Comparison of ENCODE assay signal across 9 cellular contexts in genomic region chr5:172798422-172799215, GRCh38. TPM values are rescaled to one million over a fixed set of nuclear protein-coding genes. Genes with fewer than 3 reads are reported as not detected.
DNase-seq lines count a peak whose midpoint lies in the region; ATAC-seq and TF ChIP-seq lines count a peak whose summit lies in the region.
"Had no signal": no experiment of that assay in that cellular context is flagged by ENCODE, and none has a peak within 500 bp of the region (broad histone marks: within the 10 kb centered on the region; RNA-seq: fewer than 3 reads in every experiment).

No MANE protein-coding gene starts in this region.

- H3K36me3 ChIP-seq in Panc1 (ENCODE audit: control insufficient read depth, insufficient read depth, low read length), result no peaks in the 10 kb centered on the region
- no peaks in the 10 kb centered on the region for H3K36me3 ChIP-seq in BE2C

- H3K9me3 ChIP-seq in Panc1 (ENCODE audit: control insufficient read depth, insufficient read depth, low read depth, low read length), result no peaks in the 10 kb centered on the region
- H3K9me3 ChIP-seq in BE2C, result no peaks in the 10 kb centered on the region

- CTCF ChIA-PET in Panc1 (lab: Charles Lee), result no interaction called here

- no peak for TF ChIP-seq CTCF in Panc1 (IDR thresholded peaks at IDR 0.05)
- no peak for TF ChIP-seq CTCF in BE2C (IDR thresholded peaks at IDR 0.05; ENCODE audit: low read depth, low read length)

- DNase-seq in Daoy (ENCODE audit: low read depth) (peak; percentile 83), Panc1 (ENCODE audit: low read depth, low spot score) (no peak), renal cortical epithelial cell (ENCODE audit: low read depth) (peak; percentile 95), BE2C (no peak)
- no peak for DNase-seq in effector CD8-positive, alpha-beta T cell (lab: John Stamatoyannopoulos, UW)
- DNase-seq: NCI-H2029 treated with DMSO at 0.1 percent for 48 hours had no signal

- no TSS peak for BruUV-seq in Panc1 (replicated peaks; lab: Mats Ljungman, UMichigan)

- no peak overlapping the region for H3K4me3 ChIP-seq in Panc1 (ENCODE audit: low read depth in 2 of 2, low read length in 2 of 2)
- H3K4me3 ChIP-seq in BE2C (ENCODE audit: low read depth, low read length), result no peak overlapping the region

- peak overlapping the region; percentile 62 for H3K27ac ChIP-seq in Panc1 (ENCODE audit: low read length)

- POLR2A ChIA-PET in Panc1 (lab: Charles Lee), result interaction anchor here (0.6 kb wide), 1 partner anchor 9 kb away, joined by 6 read pairs; no protein-coding TSS in a partner anchor

- H3K4me1 ChIP-seq in Panc1 (ENCODE audit: control insufficient read depth, insufficient read depth, low read length) (peaks cover 32% of the 10 kb centered on the region), BE2C (no peaks in the 10 kb centered on the region)

- in situ Hi-C loops in Panc1 (cut with HindIII; ENCODE audit: low pct_unique_long_range_greater_than_20kb, low sequenced_read_pairs), result no loop called here

- intact Hi-C loops in Panc1 (cut with micrococcal nuclease; ENCODE audit: unreplicated experiment), result no loop called here

- no peaks in the 10 kb centered on the region for H3K27me3 ChIP-seq in Panc1 (ENCODE audit: control insufficient read depth, insufficient read depth, low read length)
- no peaks in the 10 kb centered on the region for H3K27me3 ChIP-seq in BE2C

- ATAC-seq in Panc1 (peak; percentile 31; the same call in 1 of the 2 replicates), esophagus mucosa (peak; percentile 49), HG02885 (IDR thresholded peaks at IDR 0.05; ENCODE audit: poor library complexity, unreplicated experiment) (no peak), HG02798 (IDR thresholded peaks at IDR 0.05; ENCODE audit: poor library complexity, unreplicated experiment) (no peak)

RNA-seq across cellular contexts. Expression of gene DUSP1, which starts 27.6 kb away (rescaled TPM):
- total RNA-seq in Daoy (2014; rRNA removed; shearing (Covaris generic)), result 64.8 and 67.7 TPM in 2 replicates
- total RNA-seq in Panc1 (2021; ENCODE audit: unreplicated experiment) (79.9 TPM), esophagus mucosa (101 TPM), renal cortical epithelial cell (203 and 294 TPM in 2 replicates)
- polyA plus RNA-seq in Panc1 (2012; ENCODE audit: insufficient read length), result 65.0 TPM
- polyA plus RNA-seq in BE2C (2012; ENCODE audit: insufficient read depth, insufficient read length, low read depth), result 19.5 TPM

RNA-seq across cellular contexts. Expression of gene ERGIC1, which starts 35.4 kb away (rescaled TPM):
- total RNA-seq in Daoy (2014; rRNA removed; shearing (Covaris generic)), result 77.2 and 77.4 TPM in 2 replicates
- 206 TPM for total RNA-seq in Panc1 (2021; ENCODE audit: unreplicated experiment)
- polyA plus RNA-seq in Panc1 (2012; ENCODE audit: insufficient read length), result 419 TPM
- 58.3 TPM for total RNA-seq in esophagus mucosa
- total RNA-seq in renal cortical epithelial cell, result 143 and 240 TPM in 2 replicates
- polyA plus RNA-seq in BE2C (2012; ENCODE audit: insufficient read depth, insufficient read length, low read depth), result 103 TPM

Comparison
In these comparisons a context has a peak if more than half of its experiments do, and no peak if none do; other contexts are left out.
1. DNase-seq: peak in Daoy (single experiment) and renal cortical epithelial cell (single experiment); none in Panc1 (single experiment), effector CD8-positive, alpha-beta T cell (single experiment) and BE2C (single experiment).
2. ATAC-seq: peak in Panc1 (single experiment) and esophagus mucosa (single experiment); none in HG02885 (single experiment) and HG02798 (single experiment).